Comparison of ENCODE assay signal across 8 cellular contexts in the genomic region with DNA sequence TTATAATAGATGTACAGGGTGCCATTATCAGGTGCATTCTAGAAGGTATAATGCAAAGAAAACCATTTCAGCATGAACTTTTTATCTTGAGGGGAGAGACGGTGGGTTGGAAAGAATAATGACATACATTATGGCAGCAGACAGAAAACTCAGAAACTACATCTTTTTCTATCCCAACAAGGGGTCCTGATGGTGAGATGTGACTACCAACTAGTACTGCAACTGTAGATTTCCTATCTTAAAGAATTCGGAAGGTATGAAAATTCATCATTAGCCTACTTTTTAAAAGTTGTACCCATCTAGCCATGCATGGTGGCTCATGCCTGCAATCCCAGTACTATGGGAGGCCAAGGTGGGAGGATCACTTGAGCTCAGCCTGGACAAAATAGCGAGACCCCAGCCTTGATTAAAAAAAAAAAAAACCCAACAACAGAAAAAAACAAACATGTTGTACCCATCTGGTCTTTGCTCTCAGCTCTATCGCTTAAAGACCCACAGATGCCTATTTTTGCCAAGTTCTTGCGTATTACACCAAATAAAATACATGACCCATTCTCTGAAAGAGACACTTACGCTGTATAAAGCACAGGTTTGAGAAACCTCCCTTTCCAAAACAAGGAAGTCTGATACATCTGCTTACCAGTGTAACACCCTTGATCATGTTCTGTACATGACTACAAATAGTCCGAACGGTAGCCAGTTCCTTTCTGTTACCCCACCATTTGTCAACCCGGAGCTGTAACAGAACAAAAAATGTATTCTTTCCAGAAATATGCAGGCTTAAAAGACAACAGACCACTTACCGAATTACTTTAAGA. TPM values are rescaled to one million over a fixed set of nuclear protein-coding genes. Genes with fewer than 3 reads are reported as not detected.
DNase-seq lines count a peak whose midpoint lies in the region; ATAC-seq and TF ChIP-seq lines count a peak whose summit lies in the region.

No MANE protein-coding gene starts in this region.

- peaks cover 61% of the 10 kb centered on the region for H3K36me3 Mint-ChIP-seq in activated naive CD4-positive, alpha-beta T cell treated with anti-CD3 and anti-CD28 coated beads, Interleukin-2, amount 10 ng/mL, durations not matched to agents 7 days and 5 days
- H3K36me3 Mint-ChIP-seq in type B pancreatic cell, result peaks cover 55% of the 10 kb centered on the region

- peaks cover 21 to 29% of the 10 kb centered on the region in 2 donors for H3K4me1 ChIP-seq in adrenal gland (replicated peaks in 1 of 2)
- peaks cover 0 to 17% (median 4%) of the 10 kb centered on the region in 4 donors for H3K4me1 ChIP-seq in right lobe of liver

- no peaks in the 10 kb centered on the region for H3K9me3 Mint-ChIP-seq in activated naive CD4-positive, alpha-beta T cell treated with anti-CD3 and anti-CD28 coated beads, Interleukin-2, amount 10 ng/mL, durations not matched to agents 7 days and 5 days
- H3K9me3 Mint-ChIP-seq in type B pancreatic cell, result no peaks in the 10 kb centered on the region

- intact Hi-C loops in adrenal gland (cut with DNase I) (no loop called here), right lobe of liver (cut with DNase I) (no loop called here)

- H3K27me3 ChIP-seq in adrenal gland, result no peaks in the 10 kb centered on the region
- no peaks in the 10 kb centered on the region for H3K27me3 ChIP-seq in right lobe of liver

- peak overlapping the region in 3 of 5 donors; percentile 93 to 97 (median 95) for H3K27ac ChIP-seq in adrenal gland
- H3K27ac ChIP-seq in right lobe of liver, result peak overlapping the region in 2 of 3 donors; percentile 84 to 86

- in situ Hi-C loops in ACHN (cut with HindIII; ENCODE audit: low pct_ligation_motif_present, low pct_unique_long_range_greater_than_20kb, low sequenced_read_pairs), result no loop called here

- peak overlapping the region; percentile 100 for H3K27ac Mint-ChIP-seq in activated naive CD4-positive, alpha-beta T cell treated with anti-CD3 and anti-CD28 coated beads, Interleukin-2, amount 10 ng/mL, durations not matched to agents 7 days and 5 days
- H3K27ac Mint-ChIP-seq in type B pancreatic cell, result peak overlapping the region; percentile 99

- H3K27me3 Mint-ChIP-seq in activated naive CD4-positive, alpha-beta T cell treated with anti-CD3 and anti-CD28 coated beads, Interleukin-2, amount 10 ng/mL, durations not matched to agents 7 days and 5 days, result no peaks in the 10 kb centered on the region
- H3K27me3 Mint-ChIP-seq in type B pancreatic cell, result no peaks in the 10 kb centered on the region

- H3K9me3 ChIP-seq in adrenal gland (replicated peaks in 1 of 3) (no peaks in the 10 kb centered on the region), right lobe of liver (no peaks in the 10 kb centered on the region)

- peak overlapping the region; percentile 98 for H3K4me3 Mint-ChIP-seq in activated naive CD4-positive, alpha-beta T cell treated with anti-CD3 and anti-CD28 coated beads, Interleukin-2, amount 10 ng/mL, durations not matched to agents 7 days and 5 days
- peak overlapping the region; percentile 98 for H3K4me3 Mint-ChIP-seq in type B pancreatic cell

- CTCF ChIA-PET in activated naive CD4-positive, alpha-beta T cell treated with anti-CD3 and anti-CD28 coated beads, Interleukin-2, amount 10 ng/mL, durations not matched to agents 7 days and 5 days (lab: Charles Lee), result no interaction called here

- ATAC-seq in right lobe of liver, result no peak

- TF ChIP-seq POLR2A in adrenal gland (IDR thresholded peaks at IDR 0.05) (no peak), right lobe of liver (IDR thresholded peaks at IDR 0.05) (no peak)

- H3K4me3 ChIP-seq in adrenal gland (peak overlapping the region in 1 of 4 donors; percentile 81), right lobe of liver (peak overlapping the region; percentile 63 to 80 (median 69))

- H3K36me3 ChIP-seq in adrenal gland (replicated peaks in 1 of 2), result peaks cover 0 to 53% of the 10 kb centered on the region in 2 donors
- H3K36me3 ChIP-seq in right lobe of liver, result peaks cover 0 to 57% (median 24%) of the 10 kb centered on the region in 4 donors

- TF ChIP-seq CTCF in adrenal gland (IDR thresholded peaks at IDR 0.05) (no peak), right lobe of liver (IDR thresholded peaks at IDR 0.05) (no peak), type B pancreatic cell (conservative IDR thresholded peaks at IDR 0.05) (no peak)

- WGBS in adrenal gland, 4 donors, result 53 to 62% (median 59%) methylated on average over 10 of the region's 10 CpGs
- WGBS in right lobe of liver (ENCODE audit: insufficient coverage, low coverage, low lambda C conversion rate, missing lambda C conversion rate), result 57% methylated on average over 10 of the region's 10 CpGs

- H3K4me1 Mint-ChIP-seq in activated naive CD4-positive, alpha-beta T cell treated with anti-CD3 and anti-CD28 coated beads, Interleukin-2, amount 10 ng/mL, durations not matched to agents 7 days and 5 days, result peaks cover 62% of the 10 kb centered on the region
- H3K4me1 Mint-ChIP-seq in type B pancreatic cell (ENCODE audit: unreplicated experiment), result peaks cover 6% of the 10 kb centered on the region

- DNase-seq in activated naive CD4-positive, alpha-beta T cell treated with anti-CD3 and anti-CD28 coated beads, Interleukin-2, amount 10 ng/mL, durations not matched to agents 7 days and 5 days, result no peak
- DNase-seq in activated naive CD4-positive, alpha-beta T cell treated with Interleukin-2 at 50 U/mL for 16 hours, result no peak
- DNase-seq in adrenal gland (no peak), right lobe of liver (no peak), type B pancreatic cell (ENCODE audit: extremely low spot score, unreplicated experiment) (no peak), ACHN (no peak), COR-L47 (lab: John Stamatoyannopoulos, UW) (no peak), epidermal melanocyte (ENCODE audit: insufficient read length, low spot score) (no peak)

RNA-seq across cellular contexts. Expression of a gene that starts 1.6 kb away (rescaled TPM):
- total RNA-seq in adrenal gland, result 1,000 to 10,000 TPM in 7 of 8 donors, 100 to 1,000 TPM in 1; 951 to 3,860 (median 1,477) TPM
- polyA plus RNA-seq in adrenal gland, result 1,000 to 10,000 TPM; 1,235 to 1,944 (median 1,931) TPM
- total RNA-seq in right lobe of liver, result 1,000 to 10,000 TPM in 2 of 6 experiments, 100 to 1,000 TPM in 4; 353 to 1,546 (median 454) TPM
- 1,623 and 1,887 TPM in 2 replicates for total RNA-seq in type B pancreatic cell (ENCODE audit: low replicate concordance)

RNA-seq across cellular contexts. Expression of a gene that starts 1.7 kb away (rescaled TPM):
- 10 to 100 TPM in 7 of 8 donors, 1 to 10 TPM in 1; 7.0 to 23.7 (median 16.9) TPM for total RNA-seq in adrenal gland
- polyA plus RNA-seq in adrenal gland, result 10 to 100 TPM; 17.1 to 29.6 (median 18.4) TPM
- total RNA-seq in right lobe of liver, result 10 to 100 TPM in 4 of 6 experiments, 1 to 10 TPM in 2; 7.0 to 20.4 (median 13.1) TPM
- 21.0 and 22.0 TPM in 2 replicates for total RNA-seq in type B pancreatic cell (ENCODE audit: low replicate concordance)

RNA-seq across cellular contexts. Expression of a gene that starts 50.4 kb away (rescaled TPM):
- total RNA-seq in adrenal gland, result under 1 TPM in 6 of 8 donors, not detected in 2; under 0.01 to 0.30 (median 0.11) TPM
- polyA plus RNA-seq in adrenal gland, result 1 to 10 TPM in 1 of 3 donors, under 1 TPM in 2; under 0.01 to 1.1 (median 0.16) TPM
- total RNA-seq in right lobe of liver, result 10 to 100 TPM; 12.3 to 54.5 (median 17.5) TPM
- 0.43 and 0.62 TPM in 2 replicates for total RNA-seq in type B pancreatic cell (ENCODE audit: low replicate concordance)
